Comparison of ENCODE assay signal across 35 cellular contexts in genomic region chr6:52826513-52826912, GRCh38. TPM values are rescaled to one million over a fixed set of nuclear protein-coding genes. Genes with fewer than 3 reads are reported as not detected.
"Had no signal": no experiment of that assay in that cellular context is flagged by ENCODE, and none has a peak within 500 bp of the region (broad histone marks: within the 10 kb centered on the region; RNA-seq: fewer than 3 reads in every experiment).

No MANE protein-coding gene starts in this region.

- H3K4me1 ChIP-seq: ascending aorta, breast epithelium had no signal

- ATAC-seq: activated CD4-positive, alpha-beta T cell treated with anti-CD3 and anti-CD28 coated beads for 36 hours; activated CD4-positive, CD25-positive, alpha-beta regulatory T cell treated with anti-CD3 and anti-CD28 coated beads, Interleukin-2, amount 50 U/mL, for 24 hours; activated CD8-positive, alpha-beta memory T cell treated with anti-CD3 and anti-CD28 coated beads, Interleukin-2, amount 10 ng/mL, durations not matched to agents 7 days and 5 days; activated CD8-positive, alpha-beta T cell treated with anti-CD3 and anti-CD28 coated beads, Interleukin-2, amount 10 ng/mL, durations not matched to agents 7 days and 5 days; activated naive CD8-positive, alpha-beta T cell treated with anti-CD3 and anti-CD28 coated beads, Interleukin-2, amount 50 U/mL, for 24 hours; WTC11 had no signal

- H3K9me3 ChIP-seq: ascending aorta, breast epithelium had no signal

- DNase-seq: activated CD4-positive, alpha-beta memory T cell treated with anti-CD3 and anti-CD28 coated beads, Interleukin-2, amount 10 ng/mL, durations not matched to agents 7 days and 5 days; activated CD4-positive, alpha-beta T cell treated with anti-CD3 and anti-CD28 coated beads for 1 hour; activated CD4-positive, alpha-beta T cell treated with anti-CD3 and anti-CD28 coated beads for 36 hours; activated CD4-positive, alpha-beta T cell treated with anti-CD3 and anti-CD28 coated beads for 48 hours; activated CD4-positive, alpha-beta T cell treated with anti-CD3 and anti-CD28 coated beads, Interleukin-2, amount 10 ng/mL, durations not matched to agents 7 days and 5 days; activated CD4-positive, alpha-beta T cell treated with anti-CD3 and anti-CD28 coated beads, Interleukin-2, amount 50 U/mL, for 48 hours; activated CD4-positive, CD25-positive, alpha-beta regulatory T cell; activated CD8-positive, alpha-beta memory T cell treated with anti-CD3 and anti-CD28 coated beads for 24 hours; activated CD8-positive, alpha-beta memory T cell treated with anti-CD3 and anti-CD28 coated beads, Interleukin-2, amount 10 ng/mL, durations not matched to agents 7 days and 5 days; activated CD8-positive, alpha-beta memory T cell treated with anti-CD3 and anti-CD28 coated beads, Interleukin-2, amount 50 U/mL, for 48 hours; activated CD8-positive, alpha-beta T cell treated with anti-CD3 and anti-CD28 coated beads, Interleukin-2, amount 10 ng/mL, durations not matched to agents 7 days and 5 days; activated effector memory CD4-positive, alpha-beta T cell treated with Interleukin-2 at 50 U/mL for 16 hours; activated gamma-delta T cell; activated naive CD4-positive, alpha-beta T cell treated with anti-CD3 and anti-CD28 coated beads, Interleukin-2, amount 10 ng/mL, durations not matched to agents 7 days and 5 days; activated naive CD4-positive, alpha-beta T cell treated with Interleukin-2 at 50 U/mL for 16 hours; activated naive CD8-positive, alpha-beta T cell treated with anti-CD3 and anti-CD28 coated beads, Interleukin-2, amount 10 ng/mL, durations not matched to agents 7 days and 5 days; activated naive CD8-positive, alpha-beta T cell treated with anti-CD3 and anti-CD28 coated beads, Interleukin-2, amount 50 U/mL, for 24 hours; activated T-cell treated with anti-CD3 and anti-CD28 coated beads, Interleukin-2, amount 50 U/mL, for 24 hours; activated T-cell treated with anti-CD3 and anti-CD28 coated beads, Interleukin-2, amount 50 U/mL, for 48 hours; amniotic stem cell; brain microvascular endothelial cell; central memory CD4-positive, alpha-beta T cell; T-helper 1 cell; T-helper 2 cell; T-helper 9 cell; WERI-Rb-1 had no signal

- H3K27me3 ChIP-seq: ascending aorta, brain microvascular endothelial cell, breast epithelium had no signal

- FAIRE-seq: TTC549 had no signal

- H3K36me3 ChIP-seq: ascending aorta, brain microvascular endothelial cell, breast epithelium, WERI-Rb-1 had no signal

- H3K4me3 ChIP-seq: ascending aorta, breast epithelium had no signal

- H3K27ac ChIP-seq: ascending aorta, brain microvascular endothelial cell, breast epithelium, WERI-Rb-1 had no signal

RNA-seq across cellular contexts. Expression of gene GSTA5, which starts 14.1 kb away (rescaled TPM):
- total RNA-seq: activated CD4-positive, alpha-beta memory T cell treated with anti-CD3 and anti-CD28 coated beads, Interleukin-2, amount 10 ng/mL, durations not matched to agents 7 days and 5 days; activated CD4-positive, alpha-beta T cell treated with anti-CD3 and anti-CD28 coated beads for 36 hours; activated CD4-positive, alpha-beta T cell treated with anti-CD3 and anti-CD28 coated beads, Interleukin-2, amount 10 ng/mL, durations not matched to agents 7 days and 5 days; activated CD8-positive, alpha-beta memory T cell treated with anti-CD3 and anti-CD28 coated beads, Interleukin-2, amount 10 ng/mL, durations not matched to agents 7 days and 5 days; activated CD8-positive, alpha-beta T cell treated with anti-CD3 and anti-CD28 coated beads, Interleukin-2, amount 10 ng/mL, durations not matched to agents 7 days and 5 days; activated naive CD8-positive, alpha-beta T cell treated with anti-CD3 and anti-CD28 coated beads, Interleukin-2, amount 10 ng/mL, durations not matched to agents 7 days and 5 days; activated T-helper 2 cell treated with anti-CD3 and anti-CD28 coated beads, Interferon-gamma antibody, Interleukin-2, Interleukin-4, amounts not matched to agents 10 μg/mL and 5 μg/mL and 100 μg/mL, durations not matched to agents 14 hours and 24 hours and 36 hours; ascending aorta; breast epithelium; cardiac septum; cerebellum; WTC11 had no signal
- polyA plus RNA-seq: adipose tissue had no signal

RNA-seq across cellular contexts. Expression of gene GSTA1, which starts 22.9 kb away (rescaled TPM):
- total RNA-seq: activated CD4-positive, alpha-beta memory T cell treated with anti-CD3 and anti-CD28 coated beads, Interleukin-2, amount 10 ng/mL, durations not matched to agents 7 days and 5 days; activated CD4-positive, alpha-beta T cell treated with anti-CD3 and anti-CD28 coated beads for 36 hours; activated CD4-positive, alpha-beta T cell treated with anti-CD3 and anti-CD28 coated beads, Interleukin-2, amount 10 ng/mL, durations not matched to agents 7 days and 5 days; activated CD8-positive, alpha-beta memory T cell treated with anti-CD3 and anti-CD28 coated beads, Interleukin-2, amount 10 ng/mL, durations not matched to agents 7 days and 5 days; activated CD8-positive, alpha-beta T cell treated with anti-CD3 and anti-CD28 coated beads, Interleukin-2, amount 10 ng/mL, durations not matched to agents 7 days and 5 days; activated naive CD8-positive, alpha-beta T cell treated with anti-CD3 and anti-CD28 coated beads, Interleukin-2, amount 10 ng/mL, durations not matched to agents 7 days and 5 days; activated T-helper 2 cell treated with anti-CD3 and anti-CD28 coated beads, Interferon-gamma antibody, Interleukin-2, Interleukin-4, amounts not matched to agents 10 μg/mL and 5 μg/mL and 100 μg/mL, durations not matched to agents 14 hours and 24 hours and 36 hours; cardiac septum; cerebellum had no signal
